ENCODE assay signal across 3 cellular contexts in genomic region chr1:36279110-36279788, GRCh38.
TF ChIP-seq lines count a peak whose summit lies in the region.

No MANE protein-coding gene starts in this region.

TF ChIP-seq in liver, 16 proteins besides CTCF, POLR2A, EP300 and RAD21:
- no peak for TF ChIP-seq SP1 (IDR thresholded peaks at IDR 0.05)
- peak; percentile 44 to 46 for TF ChIP-seq HNF4A (conservative IDR thresholded peaks at IDR 0.05)
- peak in 1 of 2 donors; percentile 12 for TF ChIP-seq JUND (IDR thresholded peaks at IDR 0.05)
- peak in 1 of 2 donors; percentile 40 for TF ChIP-seq RXRA (IDR thresholded peaks at IDR 0.05)
- TF ChIP-seq, protein P1, sequence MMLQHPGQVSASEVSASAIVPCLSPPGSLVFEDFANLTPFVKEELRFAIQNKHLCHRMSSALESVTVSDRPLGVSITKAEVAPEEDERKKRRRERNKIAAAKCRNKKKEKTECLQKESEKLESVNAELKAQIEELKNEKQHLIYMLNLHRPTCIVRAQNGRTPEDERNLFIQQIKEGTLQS (IDR thresholded peaks at IDR 0.05), result peak; percentile 49

TF ChIP-seq in HepG2, 621 proteins besides CTCF, POLR2A, EP300 and RAD21:
- no peak for TF ChIP-seq YEATS2 (CRISPR knock-in tag; IDR thresholded peaks at IDR 0.05; ENCODE audit: borderline replicate concordance)
- TF ChIP-seq RBFOX2 (IDR thresholded peaks at IDR 0.05; ENCODE audit: low read depth, low read length), result no peak
- no peak for TF ChIP-seq ZFAT (CRISPR knock-in tag; conservative IDR thresholded peaks at IDR 0.05)
- no peak for TF ChIP-seq TCF12 (IDR thresholded peaks at IDR 0.05)
- no peak for TF ChIP-seq TCF12 (CRISPR knock-in tag; IDR thresholded peaks at IDR 0.05)
- TF ChIP-seq RFXANK (CRISPR knock-in tag; IDR thresholded peaks at IDR 0.05), result no peak
- no peak for TF ChIP-seq ETV6 (CRISPR knock-in tag; conservative IDR thresholded peaks at IDR 0.05)
- no peak for TF ChIP-seq SNAPC2 (CRISPR knock-in tag; IDR thresholded peaks at IDR 0.05)
- no peak for TF ChIP-seq XBP1 (CRISPR knock-in tag; IDR thresholded peaks at IDR 0.05)
- TF ChIP-seq NONO (IDR thresholded peaks at IDR 0.05), result no peak
- no peak for TF ChIP-seq NONO (CRISPR knock-in tag; conservative IDR thresholded peaks at IDR 0.05)
- TF ChIP-seq SALL2 (CRISPR knock-in tag; IDR thresholded peaks at IDR 0.05), result no peak
TF ChIP-seq in HepG2: peak in this region for 0.

TF ChIP-seq in GM12878, 131 proteins besides CTCF, POLR2A, EP300 and RAD21:
- no peak for TF ChIP-seq MYB (IDR thresholded peaks at IDR 0.05; ENCODE audit: borderline replicate concordance, low read depth, low read length)
- TF ChIP-seq SMARCA5 (IDR thresholded peaks at IDR 0.05), result no peak
- no peak for TF ChIP-seq BHLHE40 (IDR thresholded peaks at IDR 0.05; ENCODE audit: borderline replicate concordance in 1 of 2, low read depth in 2 of 2, low read length in 1 of 2)
- TF ChIP-seq USF1 (IDR thresholded peaks at IDR 0.05; ENCODE audit: borderline replicate concordance, extremely low read length, insufficient read depth, low read depth, low read length), result no peak
- no peak for TF ChIP-seq MEF2B (IDR thresholded peaks at IDR 0.05; ENCODE audit: partially characterized antibody, poor library complexity, severe bottlenecking)
- TF ChIP-seq, protein P2, sequence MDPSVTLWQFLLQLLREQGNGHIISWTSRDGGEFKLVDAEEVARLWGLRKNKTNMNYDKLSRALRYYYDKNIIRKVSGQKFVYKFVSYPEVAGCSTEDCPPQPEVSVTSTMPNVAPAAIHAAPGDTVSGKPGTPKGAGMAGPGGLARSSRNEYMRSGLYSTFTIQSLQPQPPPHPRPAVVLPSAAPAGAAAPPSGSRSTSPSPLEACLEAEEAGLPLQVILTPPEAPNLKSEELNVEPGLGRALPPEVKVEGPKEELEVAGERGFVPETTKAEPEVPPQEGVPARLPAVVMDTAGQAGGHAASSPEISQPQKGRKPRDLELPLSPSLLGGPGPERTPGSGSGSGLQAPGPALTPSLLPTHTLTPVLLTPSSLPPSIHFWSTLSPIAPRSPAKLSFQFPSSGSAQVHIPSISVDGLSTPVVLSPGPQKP (IDR thresholded peaks at IDR 0.05; ENCODE audit: low read depth, low read length), result no peak
- TF ChIP-seq TCF3 (IDR thresholded peaks at IDR 0.05; ENCODE audit: borderline replicate concordance, insufficient read depth, low read depth, low read length), result no peak
- no peak for TF ChIP-seq IRF4 (IDR thresholded peaks at IDR 0.05; ENCODE audit: low read depth, low read length)
- TF ChIP-seq, protein P3, sequence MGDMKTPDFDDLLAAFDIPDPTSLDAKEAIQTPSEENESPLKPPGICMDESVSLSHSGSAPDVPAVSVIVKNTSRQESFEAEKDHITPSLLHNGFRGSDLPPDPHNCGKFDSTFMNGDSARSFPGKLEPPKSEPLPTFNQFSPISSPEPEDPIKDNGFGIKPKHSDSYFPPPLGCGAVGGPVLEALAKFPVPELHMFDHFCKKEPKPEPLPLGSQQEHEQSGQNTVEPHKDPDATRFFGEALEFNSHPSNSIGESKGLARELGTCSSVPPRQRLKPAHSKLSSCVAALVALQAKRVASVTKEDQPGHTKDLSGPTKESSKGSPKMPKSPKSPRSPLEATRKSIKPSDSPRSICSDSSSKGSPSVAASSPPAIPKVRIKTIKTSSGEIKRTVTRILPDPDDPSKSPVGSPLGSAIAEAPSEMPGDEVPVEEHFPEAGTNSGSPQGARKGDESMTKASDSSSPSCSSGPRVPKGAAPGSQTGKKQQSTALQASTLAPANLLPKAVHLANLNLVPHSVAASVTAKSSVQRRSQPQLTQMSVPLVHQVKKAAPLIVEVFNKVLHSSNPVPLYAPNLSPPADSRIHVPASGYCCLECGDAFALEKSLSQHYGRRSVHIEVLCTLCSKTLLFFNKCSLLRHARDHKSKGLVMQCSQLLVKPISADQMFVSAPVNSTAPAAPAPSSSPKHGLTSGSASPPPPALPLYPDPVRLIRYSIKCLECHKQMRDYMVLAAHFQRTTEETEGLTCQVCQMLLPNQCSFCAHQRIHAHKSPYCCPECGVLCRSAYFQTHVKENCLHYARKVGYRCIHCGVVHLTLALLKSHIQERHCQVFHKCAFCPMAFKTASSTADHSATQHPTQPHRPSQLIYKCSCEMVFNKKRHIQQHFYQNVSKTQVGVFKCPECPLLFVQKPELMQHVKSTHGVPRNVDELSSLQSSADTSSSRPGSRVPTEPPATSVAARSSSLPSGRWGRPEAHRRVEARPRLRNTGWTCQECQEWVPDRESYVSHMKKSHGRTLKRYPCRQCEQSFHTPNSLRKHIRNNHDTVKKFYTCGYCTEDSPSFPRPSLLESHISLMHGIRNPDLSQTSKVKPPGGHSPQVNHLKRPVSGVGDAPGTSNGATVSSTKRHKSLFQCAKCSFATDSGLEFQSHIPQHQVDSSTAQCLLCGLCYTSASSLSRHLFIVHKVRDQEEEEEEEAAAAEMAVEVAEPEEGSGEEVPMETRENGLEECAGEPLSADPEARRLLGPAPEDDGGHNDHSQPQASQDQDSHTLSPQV (IDR thresholded peaks at IDR 0.05), result no peak
- TF ChIP-seq FOXK2 (IDR thresholded peaks at IDR 0.05), result no peak
- TF ChIP-seq HDAC2 (IDR thresholded peaks at IDR 0.05), result no peak
- no peak for TF ChIP-seq RUNX3 (IDR thresholded peaks at IDR 0.05; ENCODE audit: low read length)
- no peak for TF ChIP-seq ZZZ3 (IDR thresholded peaks at IDR 0.05; ENCODE audit: control insufficient read depth, insufficient read length, low read depth)
- no peak for TF ChIP-seq ZNF24 (IDR thresholded peaks at IDR 0.05)
- no peak for TF ChIP-seq E4F1 (IDR thresholded peaks at IDR 0.05; ENCODE audit: borderline replicate concordance, partially characterized antibody)
- no peak for TF ChIP-seq MLLT1 (IDR thresholded peaks at IDR 0.05)
- no peak for TF ChIP-seq NR2F1 (conservative IDR thresholded peaks at IDR 0.05)
- TF ChIP-seq, protein P4, sequence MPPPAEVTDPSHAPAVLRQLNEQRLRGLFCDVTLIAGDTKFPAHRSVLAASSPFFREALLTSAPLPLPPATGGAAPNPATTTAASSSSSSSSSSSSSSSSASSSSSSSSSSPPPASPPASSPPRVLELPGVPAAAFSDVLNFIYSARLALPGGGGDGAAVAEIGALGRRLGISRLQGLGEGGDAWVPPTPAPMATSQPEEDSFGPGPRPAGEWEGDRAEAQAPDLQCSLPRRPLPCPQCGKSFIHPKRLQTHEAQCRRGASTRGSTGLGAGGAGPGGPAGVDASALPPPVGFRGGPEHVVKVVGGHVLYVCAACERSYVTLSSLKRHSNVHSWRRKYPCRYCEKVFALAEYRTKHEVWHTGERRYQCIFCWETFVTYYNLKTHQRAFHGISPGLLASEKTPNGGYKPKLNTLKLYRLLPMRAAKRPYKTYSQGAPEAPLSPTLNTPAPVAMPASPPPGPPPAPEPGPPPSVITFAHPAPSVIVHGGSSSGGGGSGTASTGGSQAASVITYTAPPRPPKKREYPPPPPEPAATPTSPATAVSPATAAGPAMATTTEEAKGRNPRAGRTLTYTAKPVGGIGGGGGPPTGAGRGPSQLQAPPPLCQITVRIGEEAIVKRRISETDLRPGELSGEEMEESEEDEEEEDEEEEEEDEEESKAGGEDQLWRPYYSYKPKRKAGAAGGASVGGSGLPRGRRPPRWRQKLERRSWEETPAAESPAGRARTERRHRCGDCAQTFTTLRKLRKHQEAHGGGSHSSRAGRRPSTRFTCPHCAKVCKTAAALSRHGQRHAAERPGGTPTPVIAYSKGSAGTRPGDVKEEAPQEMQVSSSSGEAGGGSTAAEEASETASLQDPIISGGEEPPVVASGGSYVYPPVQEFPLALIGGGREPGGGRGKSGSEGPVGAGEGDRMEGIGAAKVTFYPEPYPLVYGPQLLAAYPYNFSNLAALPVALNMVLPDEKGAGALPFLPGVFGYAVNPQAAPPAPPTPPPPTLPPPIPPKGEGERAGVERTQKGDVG (CRISPR knock-in tag; IDR thresholded peaks at IDR 0.05), result no peak
- TF ChIP-seq, protein P5, sequence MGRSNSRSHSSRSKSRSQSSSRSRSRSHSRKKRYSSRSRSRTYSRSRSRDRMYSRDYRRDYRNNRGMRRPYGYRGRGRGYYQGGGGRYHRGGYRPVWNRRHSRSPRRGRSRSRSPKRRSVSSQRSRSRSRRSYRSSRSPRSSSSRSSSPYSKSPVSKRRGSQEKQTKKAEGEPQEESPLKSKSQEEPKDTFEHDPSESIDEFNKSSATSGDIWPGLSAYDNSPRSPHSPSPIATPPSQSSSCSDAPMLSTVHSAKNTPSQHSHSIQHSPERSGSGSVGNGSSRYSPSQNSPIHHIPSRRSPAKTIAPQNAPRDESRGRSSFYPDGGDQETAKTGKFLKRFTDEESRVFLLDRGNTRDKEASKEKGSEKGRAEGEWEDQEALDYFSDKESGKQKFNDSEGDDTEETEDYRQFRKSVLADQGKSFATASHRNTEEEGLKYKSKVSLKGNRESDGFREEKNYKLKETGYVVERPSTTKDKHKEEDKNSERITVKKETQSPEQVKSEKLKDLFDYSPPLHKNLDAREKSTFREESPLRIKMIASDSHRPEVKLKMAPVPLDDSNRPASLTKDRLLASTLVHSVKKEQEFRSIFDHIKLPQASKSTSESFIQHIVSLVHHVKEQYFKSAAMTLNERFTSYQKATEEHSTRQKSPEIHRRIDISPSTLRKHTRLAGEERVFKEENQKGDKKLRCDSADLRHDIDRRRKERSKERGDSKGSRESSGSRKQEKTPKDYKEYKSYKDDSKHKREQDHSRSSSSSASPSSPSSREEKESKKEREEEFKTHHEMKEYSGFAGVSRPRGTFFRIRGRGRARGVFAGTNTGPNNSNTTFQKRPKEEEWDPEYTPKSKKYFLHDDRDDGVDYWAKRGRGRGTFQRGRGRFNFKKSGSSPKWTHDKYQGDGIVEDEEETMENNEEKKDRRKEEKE (IDR thresholded peaks at IDR 0.05), result no peak
